Comparison of ENCODE assay signal across 22 cellular contexts in the genomic region with DNA sequence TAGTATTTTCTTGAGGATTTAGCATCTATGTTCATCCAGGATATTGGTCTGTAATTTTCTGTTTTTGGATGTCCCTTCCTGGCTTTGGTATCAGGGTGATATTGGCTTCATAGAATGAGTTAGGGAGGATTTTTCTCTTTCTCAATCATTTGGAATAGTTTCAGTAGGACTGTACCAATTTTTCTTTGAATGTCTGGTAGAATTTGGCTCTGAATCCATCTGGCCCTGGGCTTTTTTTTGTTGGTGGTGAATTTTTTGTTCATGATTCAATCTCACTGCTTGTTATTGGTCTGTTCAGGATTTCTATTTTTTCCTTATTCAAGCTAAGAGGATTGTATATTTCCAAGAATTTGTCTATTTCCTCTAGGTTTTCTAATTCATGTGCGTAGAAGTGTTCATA.
DNase-seq lines count a peak whose midpoint lies in the region; ATAC-seq and TF ChIP-seq lines count a peak whose summit lies in the region.
"Had no signal": no experiment of that assay in that cellular context is flagged by ENCODE, and none has a peak within 500 bp of the region (broad histone marks: within the 10 kb centered on the region; RNA-seq: fewer than 3 reads in every experiment).

No MANE protein-coding gene starts in this region.

- TF ChIP-seq POLR2A in heart left ventricle (IDR thresholded peaks at IDR 0.05) = no peak

- no peaks in the 10 kb centered on the region for H3K9me3 ChIP-seq in adipocyte (ENCODE audit: control insufficient read depth, low read length)
- peaks cover 0 to 16% (median 0%) of the 10 kb centered on the region in 12 donors for H3K9me3 ChIP-seq in heart left ventricle
- H3K9me3 ChIP-seq: A549, BE2C, HAP-1 had no signal

- H3K4me3 ChIP-seq in adipocyte (ENCODE audit: low read length) = no peak overlapping the region
- no peak overlapping the region for H3K4me3 ChIP-seq in fibroblast of the aortic adventitia (ENCODE audit: low read depth, low read length)
- H3K4me3 ChIP-seq in heart left ventricle = no peak overlapping the region
- H3K4me3 ChIP-seq: A549; BLaER1 treated with 17β-estradiol and CSF1 and Interleukin-3, amounts not matched to agents 10 nM and 100 nM; GM23338; HAP-1 had no signal

- 83 to 96% (median 90%) methylated on average over 1 of the region's 1 CpG for WGBS in heart left ventricle, 4 donors

- peak; percentile 27 for DNase-seq in M059J (ENCODE audit: low read depth)
- DNase-seq in adipocyte (ENCODE audit: low read depth) = peak; percentile 4
- DNase-seq in astrocyte of the hippocampus (ENCODE audit: low read depth, low spot score) = peak; percentile 42
- DNase-seq in fibroblast of the aortic adventitia (ENCODE audit: low read depth) = peak; percentile 29
- DNase-seq in H4 (ENCODE audit: low spot score) = no peak
- DNase-seq in KBM-7 = no peak
- DNase-seq in heart left ventricle = no peak
- DNase-seq in RPMI8226 = no peak
- DNase-seq: 8988T; ACHN; AML-193; BE2C; CD4-positive, alpha-beta T cell; CD8-positive, alpha-beta memory T cell; DMS 273 treated with DMSO at 0.1 percent for 48 hours; DMS79; GF-D8; HFFc6 had no signal

- ATAC-seq in heart left ventricle = no peak
- ATAC-seq: A549, GM23338 had no signal

- intact Hi-C loops in heart left ventricle (cut with DNase I) = no loop called here

- TF ChIP-seq CTCF in fibroblast of the aortic adventitia (IDR thresholded peaks at IDR 0.05; ENCODE audit: insufficient read depth, low read length) (no peak), heart left ventricle (IDR thresholded peaks at IDR 0.05) (no peak)

- no peak overlapping the region for H3K9ac ChIP-seq in adipocyte (ENCODE audit: low read length)
- H3K9ac ChIP-seq: BLaER1 treated with 17β-estradiol and CSF1 and Interleukin-3, amounts not matched to agents 10 nM and 100 nM had no signal

- H3K27me3 ChIP-seq in adipocyte (replicated peaks; ENCODE audit: control insufficient read depth, insufficient read depth, low read length) = no peaks in the 10 kb centered on the region
- peaks cover 0 to 3% (median 0%) of the 10 kb centered on the region in 9 donors for H3K27me3 ChIP-seq in heart left ventricle
- H3K27me3 ChIP-seq: BE2C; BLaER1 treated with 17β-estradiol and CSF1 and Interleukin-3, amounts not matched to agents 10 nM and 100 nM had no signal

- no peak overlapping the region for H3K27ac ChIP-seq in heart left ventricle
- H3K27ac ChIP-seq: A549; BLaER1 treated with 17β-estradiol and CSF1 and Interleukin-3, amounts not matched to agents 10 nM and 100 nM had no signal

- H3K4me1 ChIP-seq in adipocyte (ENCODE audit: control insufficient read depth, insufficient read depth, low read length) (no peaks in the 10 kb centered on the region), heart left ventricle (peaks cover 0 to 8% (median 0%) of the 10 kb centered on the region in 12 donors)
- H3K4me1 ChIP-seq: A549, BE2C had no signal

- in situ Hi-C loops in KBM-7 (cut with MboI; ENCODE audit: low pct_unique_long_range_greater_than_20kb, low sequenced_read_pairs) = no loop called here

- H3K36me3 ChIP-seq in adipocyte (ENCODE audit: control insufficient read depth, insufficient read depth, low read length, severe bottlenecking) = no peaks in the 10 kb centered on the region
- no peaks in the 10 kb centered on the region for H3K36me3 ChIP-seq in heart left ventricle
- H3K36me3 ChIP-seq: BE2C, HAP-1 had no signal

Comparison
In these comparisons a context has a peak if more than half of its experiments do, and no peak if none do; other contexts are left out.
1. DNase-seq: peak in M059J (single experiment), adipocyte (single experiment), astrocyte of the hippocampus (single experiment) and fibroblast of the aortic adventitia (single experiment); none in H4 (single experiment), KBM-7 (single experiment), heart left ventricle (0 of 5) and RPMI8226 (single experiment).